Comparison of ENCODE assay signal across 8 cellular contexts in the genomic region with DNA sequence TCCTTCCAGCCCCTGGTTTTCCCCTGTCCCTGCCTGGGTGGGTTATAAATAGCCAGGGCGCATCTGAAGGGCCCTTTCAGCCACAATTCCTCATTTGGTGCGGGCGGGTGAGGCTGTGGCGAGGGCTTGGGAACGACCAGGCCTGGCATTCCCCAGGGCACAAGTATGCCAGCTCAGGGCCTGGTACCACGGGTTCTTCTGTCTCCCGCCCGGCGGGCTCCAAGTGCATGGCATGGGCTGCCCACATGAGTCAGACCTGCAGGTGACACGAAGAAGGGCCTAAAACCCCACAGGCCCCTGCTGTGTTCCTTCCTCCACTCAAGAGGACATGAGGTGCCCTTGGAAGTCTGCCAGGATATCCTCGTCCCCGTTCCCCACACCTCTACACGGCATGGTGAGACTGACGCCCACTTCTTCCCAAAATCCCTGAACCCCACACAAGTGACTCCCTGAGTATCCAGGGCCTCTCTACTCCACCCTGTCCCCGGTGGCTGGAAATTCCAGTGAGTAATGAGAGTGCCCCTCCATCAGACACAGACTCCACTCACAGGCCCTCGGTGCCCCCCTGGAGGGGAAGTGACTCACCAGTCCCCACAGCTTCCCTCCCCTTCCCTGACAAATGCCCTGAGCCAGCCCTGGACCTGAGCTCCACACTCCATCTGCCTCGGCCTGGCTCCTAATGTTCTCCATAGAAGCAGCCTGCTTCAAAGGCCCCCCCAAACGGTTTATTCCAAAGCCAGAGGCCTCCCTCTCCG.
A peak's percentile ranks its signal among the peaks of the same experiment; 100 is the strongest.
DNase-seq lines count a peak whose midpoint lies in the region; ATAC-seq and TF ChIP-seq lines count a peak whose summit lies in the region.

No MANE protein-coding gene starts in this region.

- H3K27ac ChIP-seq in Panc1 (ENCODE audit: low read length) (peak overlapping the region; percentile 96), coronary artery (peak overlapping the region; percentile 91 to 99), mesenchymal stem cell (ENCODE audit: low read length, poor library complexity, severe bottlenecking) (peak overlapping the region; percentile 90), tibial nerve (peak overlapping the region; percentile 5 to 93 (median 91))

- H3K14ac ChIP-seq in mesenchymal stem cell (ENCODE audit: low read length in 2 of 2): peak overlapping the region in 1 of 2 experiments; percentile 61

- peak overlapping the region; percentile 79 for H4K8ac ChIP-seq in mesenchymal stem cell (ENCODE audit: low read length)

- peak overlapping the region; percentile 71 for H3K9ac ChIP-seq in mesenchymal stem cell (ENCODE audit: low read length)

- CTCF ChIA-PET in Panc1 (lab: Charles Lee): interaction anchor here (0.6 to 2.0 kb wide), 2 partner anchors 12 to 132 kb away, joined by 6 to 14 read pairs; no protein-coding TSS in a partner anchor

- peak overlapping the region; percentile 93 for H2BK120ac ChIP-seq in mesenchymal stem cell (ENCODE audit: low read depth, low read length)

- H2AK5ac ChIP-seq in mesenchymal stem cell (ENCODE audit: low read length, severe bottlenecking): peak overlapping the region; percentile 90

- no peaks in the 10 kb centered on the region for H3K36me3 ChIP-seq in Panc1 (ENCODE audit: control insufficient read depth, insufficient read depth, low read length)
- peaks cover 9 to 11% of the 10 kb centered on the region in 2 experiments for H3K36me3 ChIP-seq in mesenchymal stem cell (ENCODE audit: control insufficient read depth in 1 of 2, insufficient read depth in 2 of 2, low read depth in 1 of 2, low read length in 2 of 2)
- H3K36me3 ChIP-seq in tibial nerve: peaks cover 0 to 6% (median 0%) of the 10 kb centered on the region in 3 donors

- intact Hi-C loops in Panc1 (cut with micrococcal nuclease; ENCODE audit: unreplicated experiment): no loop called here

- in situ Hi-C loops in Panc1 (cut with HindIII; ENCODE audit: low pct_unique_long_range_greater_than_20kb, low sequenced_read_pairs): no loop called here

- peak overlapping the region; percentile 73 for H2BK15ac ChIP-seq in mesenchymal stem cell (ENCODE audit: low read depth, poor library complexity, severe bottlenecking)

- BruUV-seq in Panc1 (replicated peaks; lab: Mats Ljungman, UMichigan): no TSS peak

- POLR2A ChIA-PET in Panc1 (lab: Charles Lee): no interaction called here

- H3K18ac ChIP-seq in mesenchymal stem cell (ENCODE audit: low read depth in 1 of 2, low read length in 2 of 2): peak overlapping the region; percentile 84 to 92

- peaks cover 8% of the 10 kb centered on the region for H3K79me1 ChIP-seq in mesenchymal stem cell (replicated peaks; ENCODE audit: low read length, poor library complexity, severe bottlenecking)

- H3K9me3 ChIP-seq in Panc1 (ENCODE audit: control insufficient read depth, insufficient read depth, low read depth, low read length) (no peaks in the 10 kb centered on the region), mesenchymal stem cell (ENCODE audit: control insufficient read depth, low read length) (no peaks in the 10 kb centered on the region), tibial nerve (no peaks in the 10 kb centered on the region)

- peak overlapping the region in 1 of 2 experiments; percentile 8; a peak in 1 of 4 replicates for H3K4me3 ChIP-seq in Panc1 (ENCODE audit: low read depth in 2 of 2, low read length in 2 of 2)
- H3K4me3 ChIP-seq in coronary artery: peak overlapping the region; percentile 41
- peak overlapping the region in 1 of 2 experiments; percentile 36 for H3K4me3 ChIP-seq in mesenchymal stem cell (ENCODE audit: insufficient read depth in 1 of 2, low read depth in 1 of 2, low read length in 2 of 2)
- H3K4me3 ChIP-seq in tibial nerve: no peak overlapping the region

- no peak overlapping the region for H2AFZ ChIP-seq in mesenchymal stem cell (ENCODE audit: low read depth, low read length)

- H3K4me1 ChIP-seq in Panc1 (ENCODE audit: control insufficient read depth, insufficient read depth, low read length) (peaks cover 59% of the 10 kb centered on the region), mesenchymal stem cell (ENCODE audit: control insufficient read depth, insufficient read depth, low read depth, low read length) (peaks cover 58% of the 10 kb centered on the region), tibial nerve (peaks cover 0 to 71% (median 50%) of the 10 kb centered on the region in 4 donors)

- peak overlapping the region; percentile 94 for H4K91ac ChIP-seq in mesenchymal stem cell (ENCODE audit: low read length)

- peak; percentile 72 for DNase-seq in activated effector memory CD4-positive, alpha-beta T cell treated with anti-CD3 and anti-CD28 coated beads, Interleukin-2, amount 50 U/mL, for 16 hours
- DNase-seq in activated effector memory CD4-positive, alpha-beta T cell treated with Interleukin-2 at 50 U/mL for 16 hours: no peak
- DNase-seq in Panc1 (ENCODE audit: low read depth, low spot score) (peak; percentile 70), coronary artery (ENCODE audit: low spot score) (peak; percentile 95), mesenchymal stem cell (peak; percentile 98), tibial nerve (ENCODE audit: low spot score in 2 of 2) (peak in 1 of 2 donors; percentile 28), NCI-H2171 treated with DMSO at 0.1 percent for 48 hours (lab: John Stamatoyannopoulos, UW) (no peak)

- TF ChIP-seq CTCF in Panc1 (IDR thresholded peaks at IDR 0.05) (no peak), coronary artery (IDR thresholded peaks at IDR 0.05) (no peak), tibial nerve (IDR thresholded peaks at IDR 0.05) (no peak)

- TF ChIP-seq POLR2A in tibial nerve (IDR thresholded peaks at IDR 0.05): no peak

- ATAC-seq in Panc1: peak; percentile 60
- no peak for ATAC-seq in GM19324 (IDR thresholded peaks at IDR 0.05; ENCODE audit: low FRiP score, unreplicated experiment)

- no peak overlapping the region for H3K4me2 ChIP-seq in mesenchymal stem cell (ENCODE audit: low read length, poor library complexity, severe bottlenecking)

- peak overlapping the region; percentile 98 for H2BK12ac ChIP-seq in mesenchymal stem cell (ENCODE audit: low read length in 2 of 2)

- peak overlapping the region; percentile 71 for H2BK5ac ChIP-seq in mesenchymal stem cell (ENCODE audit: low read depth, low read length, poor library complexity, severe bottlenecking)

- peak in 1 of 2 donors; percentile 39 for TF ChIP-seq EP300 in tibial nerve (IDR thresholded peaks at IDR 0.05)

- H3K27me3 ChIP-seq in Panc1 (ENCODE audit: control insufficient read depth, insufficient read depth, low read length): no peaks in the 10 kb centered on the region
- no peaks in the 10 kb centered on the region for H3K27me3 ChIP-seq in mesenchymal stem cell (ENCODE audit: control insufficient read depth in 1 of 2, insufficient read depth in 1 of 2, low read length in 2 of 2)
- H3K27me3 ChIP-seq in tibial nerve: no peaks in the 10 kb centered on the region

- peak overlapping the region in 1 of 2 experiments; percentile 84 for H3K23ac ChIP-seq in mesenchymal stem cell (ENCODE audit: low read length in 2 of 2)

- 26% methylated on average over 19 of the region's 19 CpGs for WGBS in mesenchymal stem cell
- 19 to 40% methylated on average over 15 to 19 of the region's 19 CpGs for WGBS in tibial nerve, 2 donors

- H3K4ac ChIP-seq in mesenchymal stem cell (ENCODE audit: low read depth in 1 of 2, low read length in 2 of 2): peak overlapping the region; percentile 79 to 91

Comparison
In these comparisons a context has a peak if more than half of its experiments do, and no peak if none do; other contexts are left out.
1. DNase-seq: peak in activated effector memory CD4-positive, alpha-beta T cell treated with anti-CD3 and anti-CD28 coated beads, Interleukin-2, amount 50 U/mL, for 16 hours (single experiment), Panc1 (single experiment), coronary artery (single experiment) and mesenchymal stem cell (single experiment); none in activated effector memory CD4-positive, alpha-beta T cell treated with Interleukin-2 at 50 U/mL for 16 hours (single experiment) and NCI-H2171 treated with DMSO at 0.1 percent for 48 hours (single experiment).
2. Peak in every context shown above with its lines, with median percentiles within 50 percentile points of each other: H3K27ac ChIP-seq.